In genomic region chr1:54865238-54866073, GRCh38 we compare ENCODE assay signal across 15 cellular contexts. TPM values are rescaled to one million over a fixed set of nuclear protein-coding genes. Genes with fewer than 3 reads are reported as not detected.
A peak's percentile ranks its signal among the peaks of the same experiment; 100 is the strongest.
DNase-seq lines count a peak whose midpoint lies in the region; ATAC-seq, FAIRE-seq and TF ChIP-seq lines count a peak whose summit lies in the region.
"Had no signal": no experiment of that assay in that cellular context is flagged by ENCODE, and none has a peak within 500 bp of the region (broad histone marks: within the 10 kb centered on the region; RNA-seq: fewer than 3 reads in every experiment).

No MANE protein-coding gene starts in this region.

- H3K4me1 ChIP-seq in pancreas (no peaks in the 10 kb centered on the region), osteoblast (ENCODE audit: insufficient read depth, low read length) (peaks cover 16% of the 10 kb centered on the region)
- H3K4me1 ChIP-seq: neural progenitor cell had no signal

- peak overlapping the region; percentile 24; the same call in 1 of the 2 replicates for H3K27ac ChIP-seq in VCaP
- no peak overlapping the region for H3K27ac ChIP-seq in pancreas
- H3K27ac ChIP-seq in coronary artery = no peak overlapping the region
- H3K27ac ChIP-seq in osteoblast (ENCODE audit: low read depth, low read length) = no peak overlapping the region
- H3K27ac ChIP-seq: neural progenitor cell had no signal

- peak; percentile 54 for ATAC-seq in left colon
- ATAC-seq in pancreas = peak; percentile 29 to 74 (median 49)
- ATAC-seq: stimulated activated naive B cell treated with anti-CD40 and anti-IgM and Interleukin-4, amounts not matched to agents 10 μg/mL and 1 μg/mL and 100 μg/mL, for 72 hours had no signal

- 63 to 65% methylated on average over 16 to 17 of the region's 17 CpGs for WGBS in pancreas, 2 donors

- H3K9me3 ChIP-seq in pancreas = no peaks in the 10 kb centered on the region
- H3K9me3 ChIP-seq in osteoblast (ENCODE audit: low read depth, low read length) = no peaks in the 10 kb centered on the region

- no peak overlapping the region for H3K4me2 ChIP-seq in osteoblast (ENCODE audit: insufficient read depth, low read length)
- H3K4me2 ChIP-seq: neural progenitor cell had no signal

- intact Hi-C loops in left colon (cut with DNase I, micrococcal nuclease) = no loop called here
- intact Hi-C loops in pancreas (cut with DNase I) = no loop called here

- H2AFZ ChIP-seq in osteoblast (ENCODE audit: low read length) = no peak overlapping the region
- H2AFZ ChIP-seq: neural progenitor cell had no signal

- DNase-seq in H4 (ENCODE audit: low spot score) (peak; percentile 2), left colon (no peak), pancreas (no peak), RKO (ENCODE audit: low spot score) (no peak), coronary artery (ENCODE audit: low spot score) (no peak), MV-4-11 (lab: John Stamatoyannopoulos, UW) (no peak), osteoblast (ENCODE audit: insufficient read length, low spot score, missing footprints) (no peak)
- DNase-seq: activated naive CD8-positive, alpha-beta T cell treated with anti-CD3 and anti-CD28 coated beads for 36 hours; CD4-positive, alpha-beta memory T cell; mesendoderm; NCI-H526 treated with DMSO at 0.1 percent for 48 hours; retina; stimulated activated naive B cell treated with anti-CD40 and anti-IgM and Interleukin-4, amounts not matched to agents 10 μg/mL and 1 μg/mL and 100 μg/mL, for 72 hours had no signal

- H3K27me3 ChIP-seq in pancreas (no peaks in the 10 kb centered on the region), osteoblast (ENCODE audit: insufficient read depth, low read length) (no peaks in the 10 kb centered on the region)
- H3K27me3 ChIP-seq: neural progenitor cell had no signal

- peaks cover 10% of the 10 kb centered on the region for H3K79me2 ChIP-seq in osteoblast (ENCODE audit: insufficient read depth, low read length)

- H3K4me3 ChIP-seq in pancreas (no peak overlapping the region), coronary artery (no peak overlapping the region), osteoblast (ENCODE audit: insufficient read depth, low read length) (no peak overlapping the region)
- H3K4me3 ChIP-seq: neural progenitor cell had no signal

- TF ChIP-seq CTCF in VCaP (conservative IDR thresholded peaks at IDR 0.05) (no peak), pancreas (IDR thresholded peaks at IDR 0.05) (no peak), coronary artery (IDR thresholded peaks at IDR 0.05) (no peak), osteoblast (IDR thresholded peaks at IDR 0.05; ENCODE audit: extremely low read depth, low read depth, low read length) (no peak)

- H4K20me1 ChIP-seq in osteoblast (ENCODE audit: insufficient read depth, low read length) = peaks cover 3% of the 10 kb centered on the region

- H3K36me3 ChIP-seq in pancreas (peaks cover 0 to 5% (median 0%) of the 10 kb centered on the region in 3 donors), osteoblast (ENCODE audit: insufficient read depth, low read length) (peaks cover 58% of the 10 kb centered on the region)
- H3K36me3 ChIP-seq: neural progenitor cell had no signal

- no peak for FAIRE-seq in pancreas (lab: Jason Lieb, UNC)

RNA-seq across cellular contexts. Expression of gene DHCR24, which starts 21.5 kb away (rescaled TPM):
- total RNA-seq in H4 (2014; rRNA removed; shearing (Covaris generic)) = 93.1 and 104 TPM in 2 replicates
- total RNA-seq in left colon = 100 to 1,000 TPM; 217 to 298 TPM
- total RNA-seq in pancreas = 10 to 100 TPM; 10.6 to 64.7 (median 38.5) TPM
- 10 to 100 TPM; 10.6 to 11.3 TPM for polyA plus RNA-seq in pancreas
- 151 and 168 TPM in 2 replicates for total RNA-seq in osteoblast
